Comparison of ENCODE assay signal across 1 cellular context in the genomic region with DNA sequence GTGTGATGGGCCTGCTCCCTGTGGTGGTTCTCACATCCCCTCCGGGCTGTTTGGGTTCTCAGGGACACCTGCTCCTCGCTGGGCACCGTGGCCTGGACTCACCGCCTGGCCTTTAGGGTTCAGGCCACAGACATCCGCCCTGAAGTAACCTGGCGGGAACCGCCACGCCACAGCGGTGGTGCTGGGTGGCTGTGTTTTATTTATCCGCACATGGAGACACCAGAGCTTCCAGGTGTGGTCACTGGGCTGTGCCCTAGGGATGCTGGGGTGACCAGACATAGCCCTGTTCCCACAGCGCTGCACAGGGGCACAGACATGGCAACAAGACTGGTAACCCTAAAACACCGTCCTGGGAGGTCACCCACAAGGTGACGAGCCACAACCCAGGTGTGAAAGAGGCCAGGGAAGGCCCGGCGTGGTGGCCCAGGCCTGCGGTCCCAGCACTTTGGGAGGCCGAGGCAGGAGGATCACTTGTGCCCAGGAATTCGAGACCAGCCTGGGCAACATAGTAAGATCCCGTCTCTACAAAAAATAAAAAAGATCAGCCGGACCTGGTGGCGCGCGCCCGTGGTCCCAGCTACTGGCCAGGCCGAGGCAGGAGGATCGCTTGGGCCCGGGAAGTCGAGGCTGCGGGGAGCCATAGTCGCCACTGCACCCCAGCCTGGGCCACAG.
TF ChIP-seq lines count a peak whose summit lies in the region.

No MANE protein-coding gene starts in this region.

TF ChIP-seq in HCT116, 20 proteins besides CTCF, POLR2A, EP300 and RAD21 (continued from another document):
- TF ChIP-seq, protein P1, sequence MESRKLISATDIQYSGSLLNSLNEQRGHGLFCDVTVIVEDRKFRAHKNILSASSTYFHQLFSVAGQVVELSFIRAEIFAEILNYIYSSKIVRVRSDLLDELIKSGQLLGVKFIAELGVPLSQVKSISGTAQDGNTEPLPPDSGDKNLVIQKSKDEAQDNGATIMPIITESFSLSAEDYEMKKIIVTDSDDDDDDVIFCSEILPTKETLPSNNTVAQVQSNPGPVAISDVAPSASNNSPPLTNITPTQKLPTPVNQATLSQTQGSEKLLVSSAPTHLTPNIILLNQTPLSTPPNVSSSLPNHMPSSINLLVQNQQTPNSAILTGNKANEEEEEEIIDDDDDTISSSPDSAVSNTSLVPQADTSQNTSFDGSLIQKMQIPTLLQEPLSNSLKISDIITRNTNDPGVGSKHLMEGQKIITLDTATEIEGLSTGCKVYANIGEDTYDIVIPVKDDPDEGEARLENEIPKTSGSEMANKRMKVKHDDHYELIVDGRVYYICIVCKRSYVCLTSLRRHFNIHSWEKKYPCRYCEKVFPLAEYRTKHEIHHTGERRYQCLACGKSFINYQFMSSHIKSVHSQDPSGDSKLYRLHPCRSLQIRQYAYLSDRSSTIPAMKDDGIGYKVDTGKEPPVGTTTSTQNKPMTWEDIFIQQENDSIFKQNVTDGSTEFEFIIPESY (IDR thresholded peaks at IDR 0.05; ENCODE audit: extremely low read depth, insufficient replicate concordance, low read length): no peak
- TF ChIP-seq CBX3 (IDR thresholded peaks at IDR 0.05; ENCODE audit: low read depth): no peak
TF ChIP-seq in HCT116: peak in this region for 0.
